11 cellular contexts compared by ENCODE assay signal in the genomic region with DNA sequence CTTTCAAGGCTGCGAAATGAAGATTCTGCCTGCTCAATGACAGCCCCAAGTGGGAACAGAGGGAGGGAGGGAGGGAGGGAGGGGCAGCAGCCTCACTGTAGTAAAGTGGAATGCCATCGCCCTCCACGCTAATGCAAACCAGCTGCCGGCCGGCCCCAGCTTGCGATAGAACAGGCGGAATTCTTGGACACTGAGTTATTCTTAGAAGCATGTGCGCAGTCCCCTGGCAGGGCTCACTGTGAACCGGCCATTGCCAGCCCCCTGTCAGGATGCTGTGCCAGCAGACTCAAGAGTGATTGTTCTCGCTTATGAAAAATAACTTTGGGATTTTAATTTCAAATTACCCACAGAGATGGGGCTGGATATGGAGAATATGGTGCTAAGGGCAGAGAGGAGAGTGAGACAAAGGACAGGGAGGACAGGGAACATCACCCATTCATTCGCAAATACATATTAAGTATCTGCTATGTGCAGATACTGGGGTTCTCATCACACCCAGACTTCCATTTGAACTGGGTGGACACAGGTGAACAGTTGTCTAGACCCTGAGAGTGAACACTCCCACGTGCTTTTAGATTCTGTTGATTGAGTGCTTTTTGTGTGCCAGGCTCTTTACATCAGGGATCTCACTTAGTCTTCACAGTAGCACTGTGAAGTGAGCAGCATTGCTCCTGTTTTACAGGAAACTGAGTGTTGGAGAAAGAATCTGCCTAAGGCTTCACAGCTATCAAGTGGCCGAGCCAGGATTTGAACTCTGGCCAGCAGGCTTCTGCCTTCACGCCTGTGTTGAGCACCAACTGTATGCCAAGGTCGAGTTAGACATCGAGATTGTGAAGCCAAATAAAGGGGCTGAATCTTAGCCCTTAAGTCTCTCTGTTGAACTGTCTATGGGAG.
A peak's percentile ranks its signal among the peaks of the same experiment; 100 is the strongest.
DNase-seq lines count a peak whose midpoint lies in the region; FAIRE-seq and TF ChIP-seq lines count a peak whose summit lies in the region.
"Had no signal": no experiment of that assay in that cellular context is flagged by ENCODE, and none has a peak within 500 bp of the region (broad histone marks: within the 10 kb centered on the region; RNA-seq: fewer than 3 reads in every experiment).

No MANE protein-coding gene starts in this region.

- DNase-seq in AG20443 (ENCODE audit: low spot score) (peak; percentile 95), amniotic epithelial cell (ENCODE audit: low read depth) (peak; percentile 73), cardiac septum (ENCODE audit: low spot score) (peak; percentile 85), prostate gland (ENCODE audit: low spot score) (peak; percentile 9), NCI-H2171 (lab: John Stamatoyannopoulos, UW) (no peak), medulla oblongata (ENCODE audit: extremely low spot score) (no peak), urothelium cell line (ENCODE audit: low spot score) (no peak), NCI-H226 (no peak)
- DNase-seq: NCI-H69, spleen had no signal

- 18% methylated on average over 16 of the region's 16 CpGs for WGBS in prostate gland

- no peaks in the 10 kb centered on the region for H3K4me1 ChIP-seq in prostate gland (replicated peaks)
- H3K4me1 ChIP-seq: spleen had no signal

- FAIRE-seq in urothelium cell line (lab: Jason Lieb, UNC): no peak

- no peak overlapping the region for H3K4me3 ChIP-seq in prostate gland
- H3K4me3 ChIP-seq: spleen had no signal

- no peak for TF ChIP-seq POLR2A in prostate gland (IDR thresholded peaks at IDR 0.05)

- H3K27ac ChIP-seq in prostate gland: no peak overlapping the region
- H3K27ac ChIP-seq: C4-2B, spleen had no signal

- H3K36me3 ChIP-seq in prostate gland: no peaks in the 10 kb centered on the region
- H3K36me3 ChIP-seq: spleen had no signal

- intact Hi-C loops in cardiac septum (cut with DNase I) (no loop called here), prostate gland (cut with DNase I) (no loop called here)

- no peaks in the 10 kb centered on the region for H3K9me3 ChIP-seq in prostate gland

- TF ChIP-seq CTCF in prostate gland (IDR thresholded peaks at IDR 0.05): no peak

- no peaks in the 10 kb centered on the region for H3K27me3 ChIP-seq in prostate gland (replicated peaks; ENCODE audit: insufficient read depth)

Comparison
In these comparisons a context has a peak if more than half of its experiments do, and no peak if none do; other contexts are left out.
1. DNase-seq: peak in AG20443 (single experiment), amniotic epithelial cell (single experiment), cardiac septum (single experiment) and prostate gland (single experiment); none in NCI-H2171 (single experiment), medulla oblongata (single experiment), urothelium cell line (single experiment) and NCI-H226 (single experiment).